32 cellular contexts compared by ENCODE assay signal in genomic region chr20:1773816-1774215, GRCh38.
A peak's percentile ranks its signal among the peaks of the same experiment; 100 is the strongest.
DNase-seq lines count a peak whose midpoint lies in the region; ATAC-seq, FAIRE-seq and TF ChIP-seq lines count a peak whose summit lies in the region.
"Had no signal": no experiment of that assay in that cellular context is flagged by ENCODE, and none has a peak within 500 bp of the region (broad histone marks: within the 10 kb centered on the region; RNA-seq: fewer than 3 reads in every experiment).

No MANE protein-coding gene starts in this region.

- 87% methylated on average over 2 of the region's 2 CpGs for WGBS in HepG2 (ENCODE audit: low lambda C conversion rate)
- 64% methylated on average over 2 of the region's 2 CpGs for whole genome bisulfite sequencing in right lobe of liver (ENCODE audit: insufficient coverage, low coverage, low lambda C conversion rate, missing lambda C conversion rate)
- 65% methylated on average over 2 of the region's 2 CpGs for WGBS in A549 (ENCODE audit: missing lambda C conversion rate)
- WGBS in K562 (ENCODE audit: insufficient coverage, low coverage, missing lambda C conversion rate) = 0% methylated on average over 2 of the region's 2 CpGs

- TF ChIP-seq POLR2A in HepG2 (IDR thresholded peaks at IDR 0.05; ENCODE audit: insufficient read depth in 1 of 2, low read depth in 2 of 2, low read length in 2 of 2) = no peak
- TF ChIP-seq POLR2A in right lobe of liver (IDR thresholded peaks at IDR 0.05) = no peak
- TF ChIP-seq POLR2A in A549 (IDR thresholded peaks at IDR 0.05; ENCODE audit: low read length) = no peak
- TF ChIP-seq POLR2A in K562 (conservative IDR thresholded peaks at IDR 0.05) = no peak

- H3K27ac ChIP-seq in HepG2 (ENCODE audit: extremely low read length, insufficient read depth, low read length) (no peak overlapping the region), right lobe of liver (no peak overlapping the region), A549 (no peak overlapping the region), K562 (ENCODE audit: extremely low read depth, low read depth, low read length) (no peak overlapping the region)
- H3K27ac ChIP-seq: 22Rv1; BLaER1; BLaER1 treated with 17β-estradiol and CSF1 and Interleukin-3, amounts not matched to agents 10 nM and 100 nM; C4-2B had no signal

- TF ChIP-seq CTCF in HepG2 (CRISPR knock-in tag; IDR thresholded peaks at IDR 0.05) = no peak
- TF ChIP-seq CTCF in right lobe of liver (IDR thresholded peaks at IDR 0.05) = no peak
- no peak for TF ChIP-seq CTCF in A549 (IDR thresholded peaks at IDR 0.05)
- no peak for TF ChIP-seq CTCF in K562 (IDR thresholded peaks at IDR 0.05 in 2 of 3, conservative IDR thresholded peaks at IDR 0.05 in 1 of 3; ENCODE audit: insufficient read depth in 2 of 3, low read depth in 1 of 3, low read length in 3 of 3)

- H3K36me3 ChIP-seq in HepG2 (replicated peaks in 1 of 2; ENCODE audit: control insufficient read depth in 1 of 2, insufficient read depth in 2 of 2, low read length in 2 of 2) (no peaks in the 10 kb centered on the region), right lobe of liver (no peaks in the 10 kb centered on the region), K562 (ENCODE audit: control insufficient read depth, insufficient read depth, low read length) (no peaks in the 10 kb centered on the region)
- H3K36me3 ChIP-seq: BE2C; BLaER1; BLaER1 treated with 17β-estradiol and CSF1 and Interleukin-3, amounts not matched to agents 10 nM and 100 nM had no signal

- no peak overlapping the region for H3K4me3 ChIP-seq in HepG2 (replicated peaks in 1 of 3; ENCODE audit: insufficient read depth in 1 of 3, low read depth in 2 of 3, low read length in 3 of 3)
- H3K4me3 ChIP-seq in right lobe of liver = no peak overlapping the region
- H3K4me3 ChIP-seq in A549 = no peak overlapping the region
- no peak overlapping the region for H3K4me3 ChIP-seq in K562
- H3K4me3 ChIP-seq: BLaER1; BLaER1 treated with 17β-estradiol and CSF1 and Interleukin-3, amounts not matched to agents 10 nM and 100 nM had no signal

- no peaks in the 10 kb centered on the region for H4K20me1 ChIP-seq in HepG2 (ENCODE audit: insufficient read depth, low read length)
- no peaks in the 10 kb centered on the region for H4K20me1 ChIP-seq in K562 (replicated peaks; ENCODE audit: control insufficient read depth, insufficient read depth, low read length)
- H4K20me1 ChIP-seq: BLaER1; BLaER1 treated with 17β-estradiol and CSF1 and Interleukin-3, amounts not matched to agents 10 nM and 100 nM had no signal

- BruUV-seq in HepG2 (replicated peaks; lab: Mats Ljungman, UMichigan) = no TSS peak
- no TSS peak for BruUV-seq in K562 (replicated peaks; lab: Mats Ljungman, UMichigan)

- CTCF ChIA-PET in HepG2 (lab: Yijun Ruan, JAX; ENCODE audit: low intra/inter-chr PET ratio, low total read pairs) (no interaction called here), A549 (lab: Yijun Ruan, JAX) (interaction anchor here (1.2 to 12.4 kb wide), 2 partner anchors 13 to 270 kb away, joined by 3 to 179 read pairs; no protein-coding TSS in a partner anchor), K562 (lab: Yijun Ruan, JAX; ENCODE audit: low intra/inter-chr PET ratio) (no interaction called here)

- H3K4me1 ChIP-seq in HepG2 (ENCODE audit: insufficient read depth, low read length) (peaks cover 19% of the 10 kb centered on the region), right lobe of liver (peaks cover 0 to 12% (median 0%) of the 10 kb centered on the region in 4 donors), A549 (peaks cover 20% of the 10 kb centered on the region), K562 (replicated peaks in 1 of 2; ENCODE audit: control insufficient read depth in 2 of 2, insufficient read depth in 2 of 2, low read length in 2 of 2) (peaks cover 0 to 5% of the 10 kb centered on the region in 2 experiments; a peak in 2 of 5 replicates)
- H3K4me1 ChIP-seq: BE2C had no signal

- DNase-seq in HepG2 (ENCODE audit: low spot score) = no peak
- no peak for DNase-seq in right lobe of liver
- no peak for DNase-seq in A549 (ENCODE audit: low read depth in 1 of 2, low spot score in 1 of 2)
- no peak for DNase-seq in K562 (ENCODE audit: extremely low read depth in 1 of 4, low spot score in 3 of 4)
- no peak for DNase-seq in retina
- DNase-seq: 8988T; ACHN; AML-193; BE2C; C1 segment of cervical spinal cord; Caco-2; Calu3; CD4-positive, alpha-beta memory T cell; CD4-positive, alpha-beta T cell; CD4-positive, CD25-positive, alpha-beta regulatory T cell; CD8-positive, alpha-beta memory T cell; CD8-positive, alpha-beta T cell; COR-L47; DMS 273 treated with DMSO at 0.1 percent for 48 hours; DMS153; DMS53; DMS79; DMS79 treated with DMSO at 0.1 percent for 48 hours; DND-41; EL had no signal

- no peaks in the 10 kb centered on the region for H3K9me1 ChIP-seq in K562 (ENCODE audit: control insufficient read depth, insufficient read depth, low read length)

- FAIRE-seq in HepG2 (lab: Jason Lieb, UNC) = no peak
- FAIRE-seq in A549 (lab: Jason Lieb, UNC) = no peak
- no peak for FAIRE-seq in K562 (lab: Jason Lieb, UNC)
- FAIRE-seq: A204.1, D721Med had no signal

- POLR2A ChIA-PET in HepG2 (lab: Yijun Ruan, JAX) = no interaction called here
- POLR2A ChIA-PET in A549 (lab: Yijun Ruan, JAX) = no interaction called here
- POLR2A ChIA-PET in K562 (lab: Yijun Ruan, JAX) = no interaction called here

- ATAC-seq in HepG2 (no peak), right lobe of liver (no peak), A549 (no peak), K562 (no peak), GM18517 (IDR thresholded peaks at IDR 0.05; ENCODE audit: unreplicated experiment) (no peak)
- ATAC-seq: CD8-positive, alpha-beta T cell had no signal

- TF ChIP-seq EP300 in HepG2 (IDR thresholded peaks at IDR 0.05; ENCODE audit: low read depth in 2 of 2, low read length in 2 of 2) (no peak), HepG2 (CRISPR knock-in tag; IDR thresholded peaks at IDR 0.05; ENCODE audit: borderline replicate concordance) (no peak), A549 (IDR thresholded peaks at IDR 0.05) (no peak), K562 (IDR thresholded peaks at IDR 0.05; ENCODE audit: low read length) (no peak)

- intact Hi-C loops in HepG2 (cut with micrococcal nuclease; ENCODE audit: unreplicated experiment) = no loop called here
- intact Hi-C loops in right lobe of liver (cut with DNase I) = no loop called here
- intact Hi-C loops in K562 (cut with micrococcal nuclease) = no loop called here

- no peak overlapping the region for H2AFZ ChIP-seq in HepG2 (ENCODE audit: low read length)
- H2AFZ ChIP-seq in K562 (ENCODE audit: low read depth, low read length) = no peak overlapping the region

- H3K4me2 ChIP-seq in HepG2 (ENCODE audit: low read depth, low read length) = no peak overlapping the region
- H3K4me2 ChIP-seq in A549 = no peak overlapping the region
- H3K4me2 ChIP-seq in K562 (ENCODE audit: insufficient read depth, low read length) = no peak overlapping the region
- H3K4me2 ChIP-seq: BLaER1; BLaER1 treated with 17β-estradiol and CSF1 and Interleukin-3, amounts not matched to agents 10 nM and 100 nM had no signal

- in situ Hi-C loops in HepG2 (cut with HindIII; ENCODE audit: extremely low pct_ligation_motif_present, low pct_unique_long_range_greater_than_20kb) = no loop called here
- in situ Hi-C loops in K562 (cut with MboI) = loop anchor here (25.0 kb wide), 1 partner anchor 262 kb away; no protein-coding TSS in a partner anchor

- H3K9me3 ChIP-seq in HepG2 (ENCODE audit: low read length) = no peaks in the 10 kb centered on the region
- H3K9me3 ChIP-seq in right lobe of liver = no peaks in the 10 kb centered on the region
- no peaks in the 10 kb centered on the region for H3K9me3 ChIP-seq in A549
- H3K9me3 ChIP-seq in K562 (replicated peaks; ENCODE audit: control insufficient read depth, insufficient read depth, low read depth, low read length) = no peaks in the 10 kb centered on the region
- H3K9me3 ChIP-seq: BE2C; BLaER1; BLaER1 treated with 17β-estradiol and CSF1 and Interleukin-3, amounts not matched to agents 10 nM and 100 nM; Caco-2 had no signal

- no peak overlapping the region for H3K9ac ChIP-seq in HepG2 (ENCODE audit: insufficient read depth, low read depth, low read length)
- H3K9ac ChIP-seq in K562 (ENCODE audit: insufficient read depth in 1 of 2, low read depth in 2 of 2, low read length in 2 of 2) = no peak overlapping the region
- H3K9ac ChIP-seq: BLaER1; BLaER1 treated with 17β-estradiol and CSF1 and Interleukin-3, amounts not matched to agents 10 nM and 100 nM had no signal

- no peak for TF ChIP-seq RAD21 in HepG2 (CRISPR knock-in tag; IDR thresholded peaks at IDR 0.05)
- TF ChIP-seq RAD21 in A549 (conservative IDR thresholded peaks at IDR 0.05 in 1 of 2, IDR thresholded peaks at IDR 0.05 in 1 of 2) = no peak
- TF ChIP-seq RAD21 in K562 (CRISPR knock-in tag; conservative IDR thresholded peaks at IDR 0.05 in 1 of 2, IDR thresholded peaks at IDR 0.05 in 1 of 2) = no peak

- H3K79me2 ChIP-seq in HepG2 (ENCODE audit: insufficient read depth, low read length) = no peaks in the 10 kb centered on the region
- no peaks in the 10 kb centered on the region for H3K79me2 ChIP-seq in K562 (ENCODE audit: control insufficient read depth, insufficient read depth, low read length)

- H3K27me3 ChIP-seq in HepG2 (ENCODE audit: control insufficient read depth in 1 of 2, insufficient read depth in 2 of 2, low read length in 2 of 2) (no peaks in the 10 kb centered on the region; a peak in 1 of 5 replicates), right lobe of liver (no peaks in the 10 kb centered on the region), K562 (ENCODE audit: control insufficient read depth in 2 of 2, insufficient read depth in 2 of 2, low read length in 2 of 2) (peaks cover 0 to 8% of the 10 kb centered on the region in 2 experiments; a peak in 2 of 5 replicates)
- H3K27me3 ChIP-seq: BE2C, BLaER1 had no signal

TF ChIP-seq in HepG2, 621 proteins besides CTCF, POLR2A, EP300 and RAD21 (continues in another document):
- TF ChIP-seq THAP11 (CRISPR knock-in tag; IDR thresholded peaks at IDR 0.05) = no peak
- peak; percentile 78 for TF ChIP-seq ZMYM3 (CRISPR knock-in tag; IDR thresholded peaks at IDR 0.05)
- TF ChIP-seq ADNP (CRISPR knock-in tag; IDR thresholded peaks at IDR 0.05) = peak; percentile 60; the same call in 1 of the 2 replicates
- TF ChIP-seq ZNF629 (CRISPR knock-in tag; conservative IDR thresholded peaks at IDR 0.05) = peak; percentile 94

TF ChIP-seq in A549, 52 proteins besides CTCF, POLR2A, EP300 and RAD21:
- TF ChIP-seq KDM1A (IDR thresholded peaks at IDR 0.05; ENCODE audit: low read depth) (peak; percentile 89), CHD4 (IDR thresholded peaks at IDR 0.05; ENCODE audit: borderline replicate concordance) (peak; percentile 75; the same call in 1 of the 2 replicates), EHF (CRISPR knock-in tag; IDR thresholded peaks at IDR 0.05) (no peak)

Comparison
In these comparisons a context has a peak if more than half of its experiments do, and no peak if none do; other contexts are left out.
1. Of the 241 proteins assayed by ChIP-seq in both HepG2 and K562: peak only in HepG2: none; only in K562: none; in both: ADNP and CHD4; in neither: 239.